Comparison of ENCODE assay signal across 25 cellular contexts in the genomic region with DNA sequence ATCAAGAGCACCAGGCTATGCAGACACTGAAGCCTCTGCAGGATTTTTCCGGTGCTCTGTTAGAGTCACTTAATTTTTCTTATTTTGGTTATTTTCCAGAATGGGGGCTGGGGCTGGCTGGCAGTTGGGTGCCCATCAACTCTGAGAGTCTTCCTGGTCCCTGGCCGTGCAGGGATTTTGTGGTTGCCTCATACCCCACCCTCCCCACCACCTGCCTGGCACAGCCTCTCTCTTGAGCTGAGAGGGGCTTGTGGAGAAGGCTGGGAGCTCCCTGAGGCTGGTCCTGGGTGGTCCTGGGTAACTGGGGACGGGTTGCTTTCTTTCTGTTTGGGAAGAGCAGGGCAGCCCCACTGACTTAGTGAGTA. TPM values are rescaled to one million over a fixed set of nuclear protein-coding genes. Genes with fewer than 3 reads are reported as not detected.
"Had no signal": no experiment of that assay in that cellular context is flagged by ENCODE, and none has a peak within 500 bp of the region (broad histone marks: within the 10 kb centered on the region; RNA-seq: fewer than 3 reads in every experiment).

No MANE protein-coding gene starts in this region.

- H3K9me3 ChIP-seq: breast epithelium, heart right ventricle, vagina had no signal

- H3K36me3 ChIP-seq: breast epithelium, heart right ventricle, neural progenitor cell, vagina had no signal

- H3K27me3 Mint-ChIP-seq: activated naive CD8-positive, alpha-beta T cell treated with anti-CD3 and anti-CD28 coated beads for 36 hours had no signal

- H3K4me3 Mint-ChIP-seq: activated B cell treated with CpG ODN at 0.5 μM for 24 hours; activated CD4-positive, alpha-beta memory T cell treated with anti-CD3 and anti-CD28 coated beads, Interleukin-2, amount 10 ng/mL, durations not matched to agents 7 days and 5 days; activated naive CD8-positive, alpha-beta T cell treated with anti-CD3 and anti-CD28 coated beads for 36 hours; endodermal cell; mesothelial cell of epicardium; naive thymus-derived CD8-positive, alpha-beta T cell; neural progenitor cell; stimulated activated naive B cell treated with anti-CD40 and anti-IgM and Interleukin-4, amounts not matched to agents 10 μg/mL and 1 μg/mL and 100 μg/mL, for 72 hours had no signal

- H3K4me2 ChIP-seq: neural progenitor cell had no signal

- H3K4me3 ChIP-seq: breast epithelium, heart right ventricle, neural progenitor cell, vagina had no signal

- H3K4me1 ChIP-seq: breast epithelium, heart right ventricle, vagina had no signal

- H3K27ac ChIP-seq: breast epithelium, heart right ventricle, neural progenitor cell, vagina had no signal

- DNase-seq: activated B cell treated with CpG ODN at 0.5 μM for 24 hours; activated CD4-positive, alpha-beta memory T cell treated with anti-CD3 and anti-CD28 coated beads, Interleukin-2, amount 10 ng/mL, durations not matched to agents 7 days and 5 days; activated CD4-positive, alpha-beta T cell treated with anti-CD3 and anti-CD28 coated beads for 48 hours; activated naive CD4-positive, alpha-beta T cell; activated naive CD8-positive, alpha-beta T cell treated with anti-CD3 and anti-CD28 coated beads for 36 hours; activated T-cell treated with anti-CD3 and anti-CD28 coated beads for 4 hours; cortex of kidney; heart right ventricle; stimulated activated CD4-positive, alpha-beta T cell treated with anti-CD3 and anti-CD28 coated beads, Interleukin-2, amount 100 ng/mL, for 48 hours; stimulated activated CD8-positive, alpha-beta memory T cell treated with anti-CD3 and anti-CD28 coated beads, Interleukin-4, amount 100 ng/mL, for 48 hours; stimulated activated naive B cell treated with anti-CD40 and anti-IgM and Interleukin-4, amounts not matched to agents 10 μg/mL and 1 μg/mL and 100 μg/mL, for 72 hours; T-helper 1 cell; trophoblast cell had no signal

- H3K9me3 Mint-ChIP-seq: activated B cell treated with CpG ODN at 0.5 μM for 24 hours; activated CD4-positive, alpha-beta memory T cell treated with anti-CD3 and anti-CD28 coated beads, Interleukin-2, amount 10 ng/mL, durations not matched to agents 7 days and 5 days; activated naive CD8-positive, alpha-beta T cell treated with anti-CD3 and anti-CD28 coated beads for 36 hours; endodermal cell; mesothelial cell of epicardium; naive thymus-derived CD8-positive, alpha-beta T cell; neural progenitor cell; stimulated activated naive B cell treated with anti-CD40 and anti-IgM and Interleukin-4, amounts not matched to agents 10 μg/mL and 1 μg/mL and 100 μg/mL, for 72 hours had no signal

- H3K27ac Mint-ChIP-seq: activated B cell treated with CpG ODN at 0.5 μM for 24 hours; activated CD4-positive, alpha-beta memory T cell treated with anti-CD3 and anti-CD28 coated beads, Interleukin-2, amount 10 ng/mL, durations not matched to agents 7 days and 5 days; activated naive CD8-positive, alpha-beta T cell treated with anti-CD3 and anti-CD28 coated beads for 36 hours; endodermal cell; mesothelial cell of epicardium; neural progenitor cell; stimulated activated naive B cell treated with anti-CD40 and anti-IgM and Interleukin-4, amounts not matched to agents 10 μg/mL and 1 μg/mL and 100 μg/mL, for 72 hours had no signal

- ATAC-seq: heart right ventricle; naive thymus-derived CD8-positive, alpha-beta T cell; stimulated activated naive B cell treated with anti-CD40 and anti-IgM and Interleukin-4, amounts not matched to agents 10 μg/mL and 1 μg/mL and 100 μg/mL, for 72 hours had no signal

- H3K27me3 ChIP-seq: vagina had no signal

- H2AFZ ChIP-seq: neural progenitor cell had no signal

- H3K4me1 Mint-ChIP-seq: activated CD4-positive, alpha-beta memory T cell treated with anti-CD3 and anti-CD28 coated beads, Interleukin-2, amount 10 ng/mL, durations not matched to agents 7 days and 5 days; activated naive CD8-positive, alpha-beta T cell treated with anti-CD3 and anti-CD28 coated beads for 36 hours had no signal

- H3K36me3 Mint-ChIP-seq: activated naive CD8-positive, alpha-beta T cell treated with anti-CD3 and anti-CD28 coated beads for 36 hours; mesothelial cell of epicardium; naive thymus-derived CD8-positive, alpha-beta T cell; neural progenitor cell; stimulated activated naive B cell treated with anti-CD40 and anti-IgM and Interleukin-4, amounts not matched to agents 10 μg/mL and 1 μg/mL and 100 μg/mL, for 72 hours had no signal

RNA-seq across cellular contexts. Expression of gene LRTM2, which starts 23.3 kb away (rescaled TPM):
- total RNA-seq: activated B cell treated with CpG ODN at 0.5 μM for 24 hours; activated CD4-positive, alpha-beta memory T cell treated with anti-CD3 and anti-CD28 coated beads, Interleukin-2, amount 10 ng/mL, durations not matched to agents 7 days and 5 days; activated naive CD8-positive, alpha-beta T cell treated with anti-CD3 and anti-CD28 coated beads for 36 hours; astrocyte; breast epithelium; heart right ventricle; lung microvascular endothelial cell; osteoblast; posterior vena cava; renal cortical epithelial cell; vagina had no signal
- polyA plus RNA-seq: heart right ventricle; keratinocyte; naive thymus-derived CD8-positive, alpha-beta T cell had no signal
